ENCODE assay signal across 9 cellular contexts in the genomic region with DNA sequence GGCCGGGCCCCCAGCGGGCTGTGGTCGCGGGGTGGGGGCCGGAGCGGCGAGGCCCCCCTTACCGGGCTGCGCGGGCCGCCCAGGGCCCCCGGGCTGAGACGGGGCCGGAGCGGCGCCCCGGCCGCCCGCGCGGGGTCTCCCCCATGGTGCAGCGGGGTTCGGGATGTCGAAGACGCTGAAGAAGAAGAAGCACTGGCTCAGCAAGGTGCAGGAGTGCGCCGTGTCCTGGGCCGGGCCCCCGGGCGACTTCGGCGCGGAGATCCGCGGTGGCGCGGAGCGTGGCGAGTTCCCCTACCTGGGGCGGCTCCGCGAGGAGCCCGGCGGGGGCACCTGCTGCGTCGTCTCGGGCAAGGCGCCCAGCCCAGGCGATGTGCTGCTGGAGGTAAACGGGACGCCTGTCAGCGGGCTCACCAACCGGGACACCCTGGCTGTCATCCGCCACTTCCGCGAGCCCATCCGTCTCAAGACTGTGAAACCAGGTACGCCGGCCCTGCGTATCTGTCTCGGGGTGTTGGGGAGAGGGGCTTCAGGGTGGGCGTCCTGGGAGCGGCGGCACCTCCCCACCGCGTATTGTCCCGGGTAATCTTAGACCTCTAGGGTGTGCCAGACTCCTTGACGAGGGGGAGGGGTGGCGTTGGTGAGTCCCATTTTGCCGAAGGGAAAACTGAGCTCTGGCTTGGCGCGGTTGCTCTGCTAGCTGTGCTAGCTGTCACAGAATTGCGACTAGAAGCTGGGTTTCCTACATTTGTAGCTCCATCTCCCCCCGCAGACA. TPM values are rescaled to one million over a fixed set of nuclear protein-coding genes. Genes with fewer than 3 reads are reported as not detected.
A peak's percentile ranks its signal among the peaks of the same experiment; 100 is the strongest.
DNase-seq lines count a peak whose midpoint lies in the region; ATAC-seq, FAIRE-seq and TF ChIP-seq lines count a peak whose summit lies in the region.
"Had no signal": no experiment of that assay in that cellular context is flagged by ENCODE, and none has a peak within 500 bp of the region (broad histone marks: within the 10 kb centered on the region; RNA-seq: fewer than 3 reads in every experiment).

No MANE protein-coding gene starts in this region.

- H3K4me1 ChIP-seq in HUES48 (ENCODE audit: control insufficient read depth, insufficient read depth, low read length) (peaks cover 22% of the 10 kb centered on the region), liver (ENCODE audit: control insufficient read depth in 4 of 4, insufficient read depth in 4 of 4, low read length in 3 of 4) (peaks cover 1 to 46% (median 32%) of the 10 kb centered on the region in 4 donors)

- H3K36me3 ChIP-seq in GM06990 (ENCODE audit: control insufficient read depth, insufficient read depth, low read length) (no peaks in the 10 kb centered on the region), HUES48 (ENCODE audit: control insufficient read depth, insufficient read depth, low read length) (no peaks in the 10 kb centered on the region), liver (ENCODE audit: control insufficient read depth in 4 of 4, insufficient read depth in 3 of 4, low read depth in 1 of 4, low read length in 3 of 4) (no peaks in the 10 kb centered on the region)

- peaks cover 18% of the 10 kb centered on the region for H3K4me1 Mint-ChIP-seq in WTC11

- TF ChIP-seq CTCF in GM06990 (IDR thresholded peaks at IDR 0.05; ENCODE audit: insufficient read depth, low read length, poor library complexity, severe bottlenecking) (no peak), WTC11 (IDR thresholded peaks at IDR 0.05) (no peak), liver (IDR thresholded peaks at IDR 0.05; ENCODE audit: low read depth, low read length, missing input control) (no peak), D721Med (IDR thresholded peaks at IDR 0.05; ENCODE audit: insufficient read depth, missing control alignments) (no peak)

- FAIRE-seq in D721Med (lab: Jason Lieb, UNC), result no peak
- FAIRE-seq: endometrium had no signal

- under 1% methylated on average over 74 of the region's 74 CpGs for WGBS in liver

- peak overlapping the region; percentile 71 for H3K4me3 Mint-ChIP-seq in WTC11

- peak in 1 of 2 donors; percentile 3 for TF ChIP-seq RAD21 in liver (IDR thresholded peaks at IDR 0.05)

- ATAC-seq in WTC11, result no peak

- H3K27ac ChIP-seq in HUES48 (ENCODE audit: low read depth, low read length) (peak overlapping the region; percentile 86), liver (ENCODE audit: low read depth in 1 of 2, low read length in 2 of 2) (peak overlapping the region; percentile 89 to 91)

- POLR2A ChIA-PET in WTC11 (lab: Charles Lee), result no interaction called here

- H3K9me3 Mint-ChIP-seq in WTC11, result peaks cover 10% of the 10 kb centered on the region

- DNase-seq in GM06990 (ENCODE audit: extremely low read depth, insufficient read length), result peak; percentile 39
- peak; percentile 39 for DNase-seq in WTC11 (ENCODE audit: low spot score)
- DNase-seq in cerebellum (ENCODE audit: low spot score), result peak; percentile 16
- DNase-seq in stimulated activated CD4-positive, alpha-beta T cell treated with anti-CD3 and anti-CD28 coated beads, Interleukin-4, amount 100 ng/mL, for 1 hour, result peak; percentile 53
- no peak for DNase-seq in OCI-M2 (lab: John Stamatoyannopoulos, UW; ENCODE audit: unreplicated experiment)
- DNase-seq in D721Med (ENCODE audit: insufficient read length, low spot score), result no peak

- H3K4me3 ChIP-seq in GM06990 (replicated peaks; ENCODE audit: low read depth, low read length) (peak overlapping the region; percentile 73), HUES48 (ENCODE audit: low read depth, low read length) (peak overlapping the region; percentile 86), liver (ENCODE audit: low read depth in 1 of 3, low read length in 3 of 3) (peak overlapping the region; percentile 71 to 98 (median 85))

- H3K9ac ChIP-seq in HUES48 (ENCODE audit: low read depth, low read length) (peak overlapping the region; percentile 55), liver (ENCODE audit: low read depth in 1 of 2, low read length in 2 of 2) (peak overlapping the region; percentile 47 to 92)

- peaks cover 13% of the 10 kb centered on the region for H3K27me3 Mint-ChIP-seq in WTC11 (ENCODE audit: low read depth)

- peaks cover 6% of the 10 kb centered on the region for H3K36me3 Mint-ChIP-seq in WTC11

- no peak overlapping the region for H3K27ac Mint-ChIP-seq in WTC11

- no peaks in the 10 kb centered on the region for H3K9me3 ChIP-seq in HUES48 (ENCODE audit: control insufficient read depth, insufficient read depth, low read length)
- no peaks in the 10 kb centered on the region for H3K9me3 ChIP-seq in liver (ENCODE audit: control insufficient read depth in 4 of 4, low read length in 3 of 4)

- H3K27me3 ChIP-seq in GM06990 (replicated peaks; ENCODE audit: control insufficient read depth, insufficient read depth, low read length), result no peaks in the 10 kb centered on the region
- peaks cover 13% of the 10 kb centered on the region for H3K27me3 ChIP-seq in HUES48 (ENCODE audit: control insufficient read depth, insufficient read depth, low read length)
- no peaks in the 10 kb centered on the region for H3K27me3 ChIP-seq in liver (ENCODE audit: control insufficient read depth in 4 of 4, insufficient read depth in 4 of 4, low read length in 3 of 4)

- CTCF ChIA-PET in WTC11 (lab: Charles Lee), result interaction anchor here (0.7 to 1.2 kb wide), 4 partner anchors 13 to 250 kb away, joined by 3 to 4 read pairs (median 3); no protein-coding TSS in a partner anchor

TF ChIP-seq in WTC11, 78 proteins besides CTCF, POLR2A, EP300 and RAD21:
- TF ChIP-seq EMX1 (CRISPR knock-in tag; IDR thresholded peaks at IDR 0.05) (0 out of 2 replicates have a peak, but pooled peaks have one; percentile 52), SP1 (CRISPR knock-in tag; conservative IDR thresholded peaks at IDR 0.05) (no peak), ZNF423 (CRISPR knock-in tag; IDR thresholded peaks at IDR 0.05) (0 out of 2 replicates have a peak, but pooled peaks have one; percentile 16), CREM (CRISPR knock-in tag; IDR thresholded peaks at IDR 0.05) (peak; percentile 2; the same call in 1 of the 2 replicates), ZNF232 (CRISPR knock-in tag; IDR thresholded peaks at IDR 0.05) (no peak), NR3C1 (CRISPR knock-in tag; conservative IDR thresholded peaks at IDR 0.05; ENCODE audit: low read depth) (no peak), TEAD4 (CRISPR knock-in tag; IDR thresholded peaks at IDR 0.05) (0 out of 2 replicates have a peak, but pooled peaks have one; percentile 17), GTF2I (CRISPR knock-in tag; conservative IDR thresholded peaks at IDR 0.05) (peak; percentile 93), FOXK1 (CRISPR knock-in tag; IDR thresholded peaks at IDR 0.05) (no peak)
- TF ChIP-seq, protein P1, sequence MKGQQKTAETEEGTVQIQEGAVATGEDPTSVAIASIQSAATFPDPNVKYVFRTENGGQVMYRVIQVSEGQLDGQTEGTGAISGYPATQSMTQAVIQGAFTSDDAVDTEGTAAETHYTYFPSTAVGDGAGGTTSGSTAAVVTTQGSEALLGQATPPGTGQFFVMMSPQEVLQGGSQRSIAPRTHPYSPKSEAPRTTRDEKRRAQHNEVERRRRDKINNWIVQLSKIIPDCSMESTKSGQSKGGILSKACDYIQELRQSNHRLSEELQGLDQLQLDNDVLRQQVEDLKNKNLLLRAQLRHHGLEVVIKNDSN (CRISPR knock-in tag; IDR thresholded peaks at IDR 0.05), result peak; percentile 38; the same call in 1 of the 2 replicates

TF ChIP-seq in liver, 16 proteins besides CTCF, POLR2A, EP300 and RAD21:
- TF ChIP-seq YY1 (IDR thresholded peaks at IDR 0.05) (peak; percentile 7), FOXA1 (IDR thresholded peaks at IDR 0.05) (no peak), FOXA2 (IDR thresholded peaks at IDR 0.05) (no peak), SP1 (IDR thresholded peaks at IDR 0.05) (no peak), JUND (IDR thresholded peaks at IDR 0.05) (no peak), NR2F2 (IDR thresholded peaks at IDR 0.05) (no peak)
- TF ChIP-seq, protein P2, sequence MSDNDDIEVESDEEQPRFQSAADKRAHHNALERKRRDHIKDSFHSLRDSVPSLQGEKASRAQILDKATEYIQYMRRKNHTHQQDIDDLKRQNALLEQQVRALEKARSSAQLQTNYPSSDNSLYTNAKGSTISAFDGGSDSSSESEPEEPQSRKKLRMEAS (IDR thresholded peaks at IDR 0.05), result no peak

RNA-seq across cellular contexts. Expression of a gene that starts 0.7 kb away (rescaled TPM):
- total RNA-seq in WTC11 (2021), result 8.2 to 9.7 TPM (median 8.8 TPM) in 3 replicates
- 22.2 TPM for total RNA-seq in cerebellum
- 10 to 100 TPM; 10.0 to 28.8 TPM for total RNA-seq in liver
- 1 to 10 TPM; 3.0 to 4.9 TPM for polyA plus RNA-seq in liver

Comparison
In these comparisons a context has a peak if more than half of its experiments do, and no peak if none do; other contexts are left out.
1. DNase-seq: peak in GM06990 (single experiment), WTC11 (single experiment), cerebellum (single experiment) and stimulated activated CD4-positive, alpha-beta T cell treated with anti-CD3 and anti-CD28 coated beads, Interleukin-4, amount 100 ng/mL, for 1 hour (single experiment); none in OCI-M2 (single experiment) and D721Med (single experiment).
2. Peak in every context shown above with its lines, with median percentiles within 50 percentile points of each other: H3K4me3 ChIP-seq.